8 cellular contexts compared by ENCODE assay signal in the genomic region with DNA sequence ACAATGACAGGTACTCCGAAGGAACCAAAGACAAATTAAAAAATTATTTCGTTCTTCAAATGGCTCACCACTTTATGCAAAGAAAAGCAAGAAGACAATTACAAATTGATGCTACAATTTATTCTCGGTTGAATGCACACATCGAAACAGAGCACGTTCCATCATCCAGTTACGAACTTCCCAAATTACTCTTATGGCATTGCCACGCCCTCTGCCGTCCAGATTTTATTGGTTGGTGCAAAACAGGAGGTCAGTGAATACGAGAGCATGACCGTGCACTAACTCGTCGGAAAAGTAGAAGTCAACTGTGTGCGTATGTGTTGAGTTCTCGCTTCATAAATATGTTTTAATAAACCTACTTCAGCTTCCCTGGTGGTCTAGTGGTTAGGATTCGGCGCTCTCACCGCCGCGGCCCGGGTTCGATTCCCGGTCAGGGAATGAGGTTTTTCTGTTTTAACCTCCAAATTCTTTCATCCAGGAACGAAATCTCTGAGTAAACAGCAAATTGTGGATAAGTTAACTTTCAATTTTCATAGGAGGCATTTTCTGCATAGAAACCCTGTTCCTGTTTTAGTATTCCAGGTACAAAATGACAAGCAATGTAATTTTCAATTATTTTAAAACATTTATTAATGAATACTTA. TPM values are rescaled to one million over a fixed set of nuclear protein-coding genes. Genes with fewer than 3 reads are reported as not detected.
DNase-seq lines count a peak whose midpoint lies in the region; ATAC-seq lines count a peak whose summit lies in the region.

No MANE protein-coding gene starts in this region.

- H3K36me3 ChIP-seq in effector memory CD4-positive, alpha-beta T cell (ENCODE audit: control insufficient read depth, insufficient read depth, low read length): no peaks in the 10 kb centered on the region

- peak overlapping the region; percentile 26 for H3K27ac ChIP-seq in effector memory CD4-positive, alpha-beta T cell (ENCODE audit: insufficient read depth, low read length, poor library complexity, severe bottlenecking)

- peak; percentile 27 for ATAC-seq in HG03565 (IDR thresholded peaks at IDR 0.05; ENCODE audit: unreplicated experiment)

- H3K27me3 ChIP-seq in effector memory CD4-positive, alpha-beta T cell (replicated peaks; ENCODE audit: control insufficient read depth, insufficient read depth, low read length, poor library complexity, severe bottlenecking): peaks cover 4% of the 10 kb centered on the region

- peak; percentile 42 for DNase-seq in NK-92 treated with Interleukin-12 subunit alpha and Interleukin-12 subunit beta, amount 100 ng/mL, for 24 hours (lab: John Stamatoyannopoulos, UW)
- no peak for DNase-seq in NK-92 (lab: John Stamatoyannopoulos, UW; ENCODE audit: unreplicated experiment)
- DNase-seq in NCI-H82 (lab: John Stamatoyannopoulos, UW): peak; percentile 89
- DNase-seq in activated CD8-positive, alpha-beta memory T cell treated with anti-CD3 and anti-CD28 coated beads for 1 hour (ENCODE audit: extremely low read depth in 1 of 2, low read depth in 1 of 2): peak; percentile 28 to 50
- DNase-seq in effector memory CD4-positive, alpha-beta T cell: peak; percentile 59 to 66 (median 59)
- peak; percentile 94 to 97 for DNase-seq in lung microvascular endothelial cell (ENCODE audit: low read depth in 2 of 2)
- DNase-seq in stimulated activated CD4-positive, alpha-beta T cell treated with anti-CD3 and anti-CD28 coated beads, TNF-alpha, amount 100 ng/mL, for 24 hours (ENCODE audit: low read depth in 3 of 3): peak; percentile 56 to 73 (median 64)

- H3K9me3 ChIP-seq in effector memory CD4-positive, alpha-beta T cell (ENCODE audit: control insufficient read depth, low read length): no peaks in the 10 kb centered on the region

- H3K4me3 ChIP-seq in effector memory CD4-positive, alpha-beta T cell (ENCODE audit: insufficient read depth, low read depth, low read length, poor library complexity, severe bottlenecking): peak overlapping the region; percentile 89

- H3K4me1 ChIP-seq in effector memory CD4-positive, alpha-beta T cell (ENCODE audit: control insufficient read depth, insufficient read depth, low read length, poor library complexity, severe bottlenecking): peaks cover 14% of the 10 kb centered on the region

RNA-seq across cellular contexts. Expression of a gene that starts 23.2 kb away (rescaled TPM):
- total RNA-seq in lung microvascular endothelial cell: under 0.01 and 0.22 TPM in 2 replicates

RNA-seq across cellular contexts. Expression of a gene that starts 58.2 kb away (rescaled TPM):
- 40.8 and 58.5 TPM in 2 replicates for total RNA-seq in lung microvascular endothelial cell
